ENCODE assay signal across 2 cellular contexts in the genomic region with DNA sequence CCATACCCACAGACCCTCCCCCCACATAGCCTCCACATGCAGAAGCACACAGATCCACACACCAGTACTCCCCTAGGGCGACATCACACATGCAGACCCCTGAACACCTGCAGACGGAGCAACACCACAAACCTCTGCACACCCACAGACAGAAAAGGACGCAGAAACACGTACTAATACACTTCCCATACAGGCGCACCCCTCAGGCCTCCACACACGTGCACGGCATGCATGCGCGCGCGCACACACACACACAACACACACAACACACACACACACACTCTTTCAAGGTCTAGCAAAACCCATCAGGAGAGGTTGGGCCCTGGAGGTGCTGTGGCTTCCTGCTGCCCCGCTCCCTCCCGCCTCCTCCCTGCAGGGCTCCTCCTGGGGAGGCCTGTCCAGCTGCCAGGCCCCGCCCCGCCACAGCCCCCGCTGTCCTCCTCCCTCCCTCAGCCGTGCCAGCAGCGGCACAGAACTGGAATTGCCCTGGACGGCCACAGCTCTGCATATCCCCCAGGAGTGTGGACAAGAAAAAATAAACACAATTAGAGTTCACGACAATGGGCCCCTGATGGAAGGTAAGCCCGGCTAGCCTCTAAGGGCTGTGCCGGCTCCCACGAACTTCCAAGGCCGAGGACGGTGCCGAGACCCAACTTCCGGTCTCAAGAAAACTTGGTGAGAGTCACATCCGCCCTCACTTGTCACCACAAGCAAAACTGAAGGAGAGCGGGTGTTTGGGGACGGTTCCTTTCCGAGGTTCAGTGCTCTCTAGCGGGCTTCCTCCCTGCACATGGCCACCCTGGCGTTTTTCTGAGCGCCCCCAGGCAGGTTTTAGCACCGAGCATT.
A peak's percentile ranks its signal among the peaks of the same experiment; 100 is the strongest.
TF ChIP-seq lines count a peak whose summit lies in the region.

No MANE protein-coding gene starts in this region.

TF ChIP-seq in HEK293, 187 proteins besides CTCF, POLR2A, EP300 and RAD21 (continued from another document and continues in another):
- TF ChIP-seq, protein P1, sequence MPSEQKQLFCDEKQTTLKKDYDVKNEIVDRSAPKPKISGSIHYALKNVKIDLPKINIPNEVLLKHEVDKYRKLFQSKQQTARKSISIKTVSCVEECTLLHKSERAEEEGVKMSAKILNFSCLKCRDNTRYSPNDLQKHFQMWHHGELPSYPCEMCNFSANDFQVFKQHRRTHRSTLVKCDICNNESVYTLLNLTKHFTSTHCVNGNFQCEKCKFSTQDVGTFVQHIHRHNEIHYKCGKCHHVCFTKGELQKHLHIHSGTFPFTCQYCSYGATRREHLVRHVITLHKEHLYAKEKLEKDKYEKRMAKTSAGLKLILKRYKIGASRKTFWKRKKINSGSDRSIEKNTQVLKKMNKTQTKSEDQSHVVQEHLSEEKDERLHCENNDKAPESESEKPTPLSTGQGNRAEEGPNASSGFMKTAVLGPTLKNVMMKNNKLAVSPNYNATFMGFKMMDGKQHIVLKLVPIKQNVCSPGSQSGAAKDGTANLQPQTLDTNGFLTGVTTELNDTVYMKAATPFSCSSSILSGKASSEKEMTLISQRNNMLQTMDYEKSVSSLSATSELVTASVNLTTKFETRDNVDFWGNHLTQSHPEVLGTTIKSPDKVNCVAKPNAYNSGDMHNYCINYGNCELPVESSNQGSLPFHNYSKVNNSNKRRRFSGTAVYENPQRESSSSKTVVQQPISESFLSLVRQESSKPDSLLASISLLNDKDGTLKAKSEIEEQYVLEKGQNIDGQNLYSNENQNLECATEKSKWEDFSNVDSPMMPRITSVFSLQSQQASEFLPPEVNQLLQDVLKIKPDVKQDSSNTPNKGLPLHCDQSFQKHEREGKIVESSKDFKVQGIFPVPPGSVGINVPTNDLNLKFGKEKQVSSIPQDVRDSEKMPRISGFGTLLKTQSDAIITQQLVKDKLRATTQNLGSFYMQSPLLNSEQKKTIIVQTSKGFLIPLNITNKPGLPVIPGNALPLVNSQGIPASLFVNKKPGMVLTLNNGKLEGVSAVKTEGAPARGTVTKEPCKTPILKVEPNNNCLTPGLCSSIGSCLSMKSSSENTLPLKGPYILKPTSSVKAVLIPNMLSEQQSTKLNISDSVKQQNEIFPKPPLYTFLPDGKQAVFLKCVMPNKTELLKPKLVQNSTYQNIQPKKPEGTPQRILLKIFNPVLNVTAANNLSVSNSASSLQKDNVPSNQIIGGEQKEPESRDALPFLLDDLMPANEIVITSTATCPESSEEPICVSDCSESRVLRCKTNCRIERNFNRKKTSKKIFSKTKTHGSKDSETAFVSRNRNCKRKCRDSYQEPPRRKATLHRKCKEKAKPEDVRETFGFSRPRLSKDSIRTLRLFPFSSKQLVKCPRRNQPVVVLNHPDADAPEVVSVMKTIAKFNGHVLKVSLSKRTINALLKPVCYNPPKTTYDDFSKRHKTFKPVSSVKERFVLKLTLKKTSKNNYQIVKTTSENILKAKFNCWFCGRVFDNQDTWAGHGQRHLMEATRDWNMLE (tag by site-specific recombination; conservative IDR thresholded peaks at IDR 0.05; ENCODE audit: low read depth), result peak; percentile 58; the same call in 1 of the 2 replicates
- TF ChIP-seq ZNF555 (tag by site-specific recombination; conservative IDR thresholded peaks at IDR 0.05), result no peak
- TF ChIP-seq EGR2 (tag by site-specific recombination; IDR thresholded peaks at IDR 0.05; ENCODE audit: low read depth), result no peak
- TF ChIP-seq, protein P2, sequence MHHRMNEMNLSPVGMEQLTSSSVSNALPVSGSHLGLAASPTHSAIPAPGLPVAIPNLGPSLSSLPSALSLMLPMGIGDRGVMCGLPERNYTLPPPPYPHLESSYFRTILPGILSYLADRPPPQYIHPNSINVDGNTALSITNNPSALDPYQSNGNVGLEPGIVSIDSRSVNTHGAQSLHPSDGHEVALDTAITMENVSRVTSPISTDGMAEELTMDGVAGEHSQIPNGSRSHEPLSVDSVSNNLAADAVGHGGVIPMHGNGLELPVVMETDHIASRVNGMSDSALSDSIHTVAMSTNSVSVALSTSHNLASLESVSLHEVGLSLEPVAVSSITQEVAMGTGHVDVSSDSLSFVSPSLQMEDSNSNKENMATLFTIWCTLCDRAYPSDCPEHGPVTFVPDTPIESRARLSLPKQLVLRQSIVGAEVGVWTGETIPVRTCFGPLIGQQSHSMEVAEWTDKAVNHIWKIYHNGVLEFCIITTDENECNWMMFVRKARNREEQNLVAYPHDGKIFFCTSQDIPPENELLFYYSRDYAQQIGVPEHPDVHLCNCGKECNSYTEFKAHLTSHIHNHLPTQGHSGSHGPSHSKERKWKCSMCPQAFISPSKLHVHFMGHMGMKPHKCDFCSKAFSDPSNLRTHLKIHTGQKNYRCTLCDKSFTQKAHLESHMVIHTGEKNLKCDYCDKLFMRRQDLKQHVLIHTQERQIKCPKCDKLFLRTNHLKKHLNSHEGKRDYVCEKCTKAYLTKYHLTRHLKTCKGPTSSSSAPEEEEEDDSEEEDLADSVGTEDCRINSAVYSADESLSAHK (tag by site-specific recombination; IDR thresholded peaks at IDR 0.05), result peak; percentile 27; the same call in 1 of the 2 replicates
- TF ChIP-seq ZNF132 (tag by site-specific recombination; IDR thresholded peaks at IDR 0.05; ENCODE audit: borderline replicate concordance), result no peak
- TF ChIP-seq, protein P3, sequence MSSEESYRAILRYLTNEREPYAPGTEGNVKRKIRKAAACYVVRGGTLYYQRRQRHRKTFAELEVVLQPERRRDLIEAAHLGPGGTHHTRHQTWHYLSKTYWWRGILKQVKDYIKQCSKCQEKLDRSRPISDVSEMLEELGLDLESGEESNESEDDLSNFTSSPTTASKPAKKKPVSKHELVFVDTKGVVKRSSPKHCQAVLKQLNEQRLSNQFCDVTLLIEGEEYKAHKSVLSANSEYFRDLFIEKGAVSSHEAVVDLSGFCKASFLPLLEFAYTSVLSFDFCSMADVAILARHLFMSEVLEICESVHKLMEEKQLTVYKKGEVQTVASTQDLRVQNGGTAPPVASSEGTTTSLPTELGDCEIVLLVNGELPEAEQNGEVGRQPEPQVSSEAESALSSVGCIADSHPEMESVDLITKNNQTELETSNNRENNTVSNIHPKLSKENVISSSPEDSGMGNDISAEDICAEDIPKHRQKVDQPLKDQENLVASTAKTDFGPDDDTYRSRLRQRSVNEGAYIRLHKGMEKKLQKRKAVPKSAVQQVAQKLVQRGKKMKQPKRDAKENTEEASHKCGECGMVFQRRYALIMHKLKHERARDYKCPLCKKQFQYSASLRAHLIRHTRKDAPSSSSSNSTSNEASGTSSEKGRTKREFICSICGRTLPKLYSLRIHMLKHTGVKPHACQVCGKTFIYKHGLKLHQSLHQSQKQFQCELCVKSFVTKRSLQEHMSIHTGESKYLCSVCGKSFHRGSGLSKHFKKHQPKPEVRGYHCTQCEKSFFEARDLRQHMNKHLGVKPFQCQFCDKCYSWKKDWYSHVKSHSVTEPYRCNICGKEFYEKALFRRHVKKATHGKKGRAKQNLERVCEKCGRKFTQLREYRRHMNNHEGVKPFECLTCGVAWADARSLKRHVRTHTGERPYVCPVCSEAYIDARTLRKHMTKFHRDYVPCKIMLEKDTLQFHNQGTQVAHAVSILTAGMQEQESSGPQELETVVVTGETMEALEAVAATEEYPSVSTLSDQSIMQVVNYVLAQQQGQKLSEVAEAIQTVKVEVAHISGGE (tag by site-specific recombination; conservative IDR thresholded peaks at IDR 0.05; ENCODE audit: low read depth), result peak; percentile 92
- no peak for TF ChIP-seq ZNF112 (tag by site-specific recombination; IDR thresholded peaks at IDR 0.05)
- TF ChIP-seq ZFHX2 (tag by site-specific recombination; conservative IDR thresholded peaks at IDR 0.05), result no peak
- TF ChIP-seq ZBTB48 (tag by site-specific recombination; IDR thresholded peaks at IDR 0.05), result peak; percentile 59
- TF ChIP-seq ZNF521 (tag by site-specific recombination; IDR thresholded peaks at IDR 0.05), result no peak
- TF ChIP-seq ZNF473 (tag by site-specific recombination; IDR thresholded peaks at IDR 0.05), result no peak
- no peak; the same call in 1 of the 2 replicates for TF ChIP-seq ZEB2 (tag by site-specific recombination; IDR thresholded peaks at IDR 0.05)
- no peak for TF ChIP-seq ZNF571 (tag by site-specific recombination; IDR thresholded peaks at IDR 0.05)
- TF ChIP-seq ZNF701 (tag by site-specific recombination; IDR thresholded peaks at IDR 0.05), result no peak

TF ChIP-seq in K562, 482 proteins besides CTCF, POLR2A, EP300 and RAD21 (continued from another document and continues in another):
- TF ChIP-seq, protein P4, sequence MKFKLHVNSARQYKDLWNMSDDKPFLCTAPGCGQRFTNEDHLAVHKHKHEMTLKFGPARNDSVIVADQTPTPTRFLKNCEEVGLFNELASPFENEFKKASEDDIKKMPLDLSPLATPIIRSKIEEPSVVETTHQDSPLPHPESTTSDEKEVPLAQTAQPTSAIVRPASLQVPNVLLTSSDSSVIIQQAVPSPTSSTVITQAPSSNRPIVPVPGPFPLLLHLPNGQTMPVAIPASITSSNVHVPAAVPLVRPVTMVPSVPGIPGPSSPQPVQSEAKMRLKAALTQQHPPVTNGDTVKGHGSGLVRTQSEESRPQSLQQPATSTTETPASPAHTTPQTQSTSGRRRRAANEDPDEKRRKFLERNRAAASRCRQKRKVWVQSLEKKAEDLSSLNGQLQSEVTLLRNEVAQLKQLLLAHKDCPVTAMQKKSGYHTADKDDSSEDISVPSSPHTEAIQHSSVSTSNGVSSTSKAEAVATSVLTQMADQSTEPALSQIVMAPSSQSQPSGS (CRISPR knock-in tag; IDR thresholded peaks at IDR 0.05), result no peak
- no peak for TF ChIP-seq DDX20 (tag; IDR thresholded peaks at IDR 0.05; ENCODE audit: low read depth)
- TF ChIP-seq NBN (IDR thresholded peaks at IDR 0.05; ENCODE audit: low read depth), result no peak
- peak; percentile 30 for TF ChIP-seq CCNT2 (IDR thresholded peaks at IDR 0.05; ENCODE audit: borderline replicate concordance, extremely low read depth, insufficient read length, low read depth, low read length)
- TF ChIP-seq CBFB (CRISPR knock-in tag; IDR thresholded peaks at IDR 0.05), result no peak
- no peak for TF ChIP-seq MAFK (IDR thresholded peaks at IDR 0.05; ENCODE audit: low read length)
- no peak for TF ChIP-seq ZNF165 (CRISPR knock-in tag; IDR thresholded peaks at IDR 0.05; ENCODE audit: borderline replicate concordance)
- TF ChIP-seq GATA2 (CRISPR knock-in tag; IDR thresholded peaks at IDR 0.05), result no peak
- TF ChIP-seq, protein P5, sequence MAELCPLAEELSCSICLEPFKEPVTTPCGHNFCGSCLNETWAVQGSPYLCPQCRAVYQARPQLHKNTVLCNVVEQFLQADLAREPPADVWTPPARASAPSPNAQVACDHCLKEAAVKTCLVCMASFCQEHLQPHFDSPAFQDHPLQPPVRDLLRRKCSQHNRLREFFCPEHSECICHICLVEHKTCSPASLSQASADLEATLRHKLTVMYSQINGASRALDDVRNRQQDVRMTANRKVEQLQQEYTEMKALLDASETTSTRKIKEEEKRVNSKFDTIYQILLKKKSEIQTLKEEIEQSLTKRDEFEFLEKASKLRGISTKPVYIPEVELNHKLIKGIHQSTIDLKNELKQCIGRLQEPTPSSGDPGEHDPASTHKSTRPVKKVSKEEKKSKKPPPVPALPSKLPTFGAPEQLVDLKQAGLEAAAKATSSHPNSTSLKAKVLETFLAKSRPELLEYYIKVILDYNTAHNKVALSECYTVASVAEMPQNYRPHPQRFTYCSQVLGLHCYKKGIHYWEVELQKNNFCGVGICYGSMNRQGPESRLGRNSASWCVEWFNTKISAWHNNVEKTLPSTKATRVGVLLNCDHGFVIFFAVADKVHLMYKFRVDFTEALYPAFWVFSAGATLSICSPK (IDR thresholded peaks at IDR 0.05; ENCODE audit: borderline replicate concordance), result no peak
- peak; percentile 66; the same call in 1 of the 2 replicates for TF ChIP-seq PHF8 (IDR thresholded peaks at IDR 0.05; ENCODE audit: borderline replicate concordance, low read length)
- no peak for TF ChIP-seq ARID2 (IDR thresholded peaks at IDR 0.05)
- no peak for TF ChIP-seq IFI16 (CRISPR knock-in tag; IDR thresholded peaks at IDR 0.05)
- no peak for TF ChIP-seq ELF2 (CRISPR knock-in tag; IDR thresholded peaks at IDR 0.05)
- TF ChIP-seq PCBP1 (IDR thresholded peaks at IDR 0.05; ENCODE audit: low read depth, low read length, poor library complexity, severe bottlenecking), result no peak
- no peak for TF ChIP-seq ZFP30 (CRISPR knock-in tag; IDR thresholded peaks at IDR 0.05; ENCODE audit: borderline replicate concordance)
- TF ChIP-seq, protein P6, sequence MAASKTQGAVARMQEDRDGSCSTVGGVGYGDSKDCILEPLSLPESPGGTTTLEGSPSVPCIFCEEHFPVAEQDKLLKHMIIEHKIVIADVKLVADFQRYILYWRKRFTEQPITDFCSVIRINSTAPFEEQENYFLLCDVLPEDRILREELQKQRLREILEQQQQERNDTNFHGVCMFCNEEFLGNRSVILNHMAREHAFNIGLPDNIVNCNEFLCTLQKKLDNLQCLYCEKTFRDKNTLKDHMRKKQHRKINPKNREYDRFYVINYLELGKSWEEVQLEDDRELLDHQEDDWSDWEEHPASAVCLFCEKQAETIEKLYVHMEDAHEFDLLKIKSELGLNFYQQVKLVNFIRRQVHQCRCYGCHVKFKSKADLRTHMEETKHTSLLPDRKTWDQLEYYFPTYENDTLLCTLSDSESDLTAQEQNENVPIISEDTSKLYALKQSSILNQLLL (CRISPR knock-in tag; IDR thresholded peaks at IDR 0.05; ENCODE audit: borderline replicate concordance), result no peak
- TF ChIP-seq U2AF2 (optimal IDR thresholded peaks at IDR 0.05; ENCODE audit: low read depth, low read length), result no peak
- TF ChIP-seq CHCHD3 (CRISPR knock-in tag; IDR thresholded peaks at IDR 0.05), result no peak
- TF ChIP-seq MECOM (CRISPR knock-in tag; IDR thresholded peaks at IDR 0.05), result no peak
- TF ChIP-seq EGR1 (conservative IDR thresholded peaks at IDR 0.05), result peak; percentile 76
- no peak for TF ChIP-seq ZNF668 (CRISPR knock-in tag; IDR thresholded peaks at IDR 0.05)
- TF ChIP-seq KLF10 (CRISPR knock-in tag; IDR thresholded peaks at IDR 0.05), result no peak
- TF ChIP-seq, protein P7, sequence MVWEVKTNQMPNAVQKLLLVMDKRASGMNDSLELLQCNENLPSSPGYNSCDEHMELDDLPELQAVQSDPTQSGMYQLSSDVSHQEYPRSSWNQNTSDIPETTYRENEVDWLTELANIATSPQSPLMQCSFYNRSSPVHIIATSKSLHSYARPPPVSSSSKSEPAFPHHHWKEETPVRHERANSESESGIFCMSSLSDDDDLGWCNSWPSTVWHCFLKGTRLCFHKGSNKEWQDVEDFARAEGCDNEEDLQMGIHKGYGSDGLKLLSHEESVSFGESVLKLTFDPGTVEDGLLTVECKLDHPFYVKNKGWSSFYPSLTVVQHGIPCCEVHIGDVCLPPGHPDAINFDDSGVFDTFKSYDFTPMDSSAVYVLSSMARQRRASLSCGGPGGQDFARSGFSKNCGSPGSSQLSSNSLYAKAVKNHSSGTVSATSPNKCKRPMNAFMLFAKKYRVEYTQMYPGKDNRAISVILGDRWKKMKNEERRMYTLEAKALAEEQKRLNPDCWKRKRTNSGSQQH (CRISPR knock-in tag; IDR thresholded peaks at IDR 0.05), result 0 out of 2 replicates have a peak, but pooled peaks have one; percentile 2
- no peak for TF ChIP-seq XRCC5 (IDR thresholded peaks at IDR 0.05; ENCODE audit: low read depth, low read length)
- TF ChIP-seq GTF2F1 (IDR thresholded peaks at IDR 0.05; ENCODE audit: low read depth, low read length), result no peak
- TF ChIP-seq SIN3B (IDR thresholded peaks at IDR 0.05; ENCODE audit: low read depth), result no peak
- TF ChIP-seq TSC22D4 (tag; IDR thresholded peaks at IDR 0.05), result no peak; the same call in 1 of the 2 replicates
- TF ChIP-seq, protein P8, sequence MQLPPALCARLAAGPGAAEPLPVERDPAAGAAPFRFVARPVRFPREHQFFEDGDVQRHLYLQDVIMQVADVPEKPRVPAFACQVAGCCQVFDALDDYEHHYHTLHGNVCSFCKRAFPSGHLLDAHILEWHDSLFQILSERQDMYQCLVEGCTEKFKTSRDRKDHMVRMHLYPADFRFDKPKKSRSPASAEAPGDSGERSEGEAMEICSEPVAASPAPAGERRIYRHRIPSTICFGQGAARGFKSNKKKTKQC (CRISPR knock-in tag; IDR thresholded peaks at IDR 0.05), result peak; percentile 81; the same call in 1 of the 2 replicates
